ENCODE assay signal across 25 cellular contexts in the genomic region with DNA sequence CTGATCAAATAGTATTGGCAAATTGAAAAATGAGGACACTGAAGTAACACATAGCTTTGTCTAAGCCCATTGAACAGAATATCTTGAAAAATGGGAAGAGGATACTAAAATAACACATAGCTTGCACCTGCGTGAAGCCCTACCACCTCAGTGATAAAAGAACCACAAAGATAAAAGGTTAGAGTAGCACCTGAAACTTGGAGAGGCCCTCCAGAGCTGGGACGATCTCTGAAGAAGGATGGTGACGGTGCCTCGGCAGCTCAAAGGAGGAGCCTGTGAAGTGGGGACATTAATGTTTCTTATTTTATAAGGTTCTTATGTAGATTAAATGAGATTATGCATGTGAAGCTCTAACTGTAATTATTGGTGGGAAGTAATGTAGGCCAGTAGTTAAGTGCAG.
"Had no signal": no experiment of that assay in that cellular context is flagged by ENCODE, and none has a peak within 500 bp of the region (broad histone marks: within the 10 kb centered on the region; RNA-seq: fewer than 3 reads in every experiment).

No MANE protein-coding gene starts in this region.

- DNase-seq: dermis blood vessel endothelial cell; dorsolateral prefrontal cortex; effector CD4-positive, alpha-beta T cell; effector memory CD4-positive, alpha-beta T cell; erythroblast; esophagus squamous epithelium; foreskin fibroblast; foreskin melanocyte; gastrocnemius medialis; glutamatergic neuron; head of caudate nucleus; heart right ventricle; hippocampal formation; left cardiac atrium; left lung; left ventricle myocardium superior; lower lobe of right lung; mesenchymal stem cell; mucosa of descending colon; naive B cell; naive thymus-derived CD8-positive, alpha-beta T cell had no signal

- H3K36me3 ChIP-seq: esophagus squamous epithelium, gastrocnemius medialis, heart right ventricle, left lung, lower lobe of right lung had no signal

- H3K27me3 ChIP-seq: dorsolateral prefrontal cortex, esophagus squamous epithelium, gastrocnemius medialis, heart right ventricle, left lung had no signal

- H3K4me1 ChIP-seq: esophagus squamous epithelium, gastrocnemius medialis, heart right ventricle, left lung, lower lobe of right lung had no signal

- H3K9me3 ChIP-seq: esophagus squamous epithelium, gastrocnemius medialis, heart right ventricle, left lung, lower lobe of right lung, mucosa of descending colon had no signal

- ATAC-seq: esophagus mucosa; gastrocnemius medialis; heart right ventricle; left cardiac atrium; left lung; left ventricle myocardium superior; lower lobe of right lung; mucosa of descending colon; naive thymus-derived CD8-positive, alpha-beta T cell had no signal

- H3K27ac Mint-ChIP-seq: mesothelial cell of epicardium, naive B cell had no signal

- H3K36me3 Mint-ChIP-seq: mesothelial cell of epicardium; naive B cell; naive thymus-derived CD8-positive, alpha-beta T cell had no signal

- H3K27me3 Mint-ChIP-seq: naive thymus-derived CD8-positive, alpha-beta T cell had no signal

- H3K4me3 Mint-ChIP-seq: mesothelial cell of epicardium; naive B cell; naive thymus-derived CD8-positive, alpha-beta T cell had no signal

- H3K27ac ChIP-seq: coronary artery, dorsolateral prefrontal cortex, epithelial cell of prostate, esophagus squamous epithelium, gastrocnemius medialis, heart right ventricle, left lung, lower lobe of right lung had no signal

- H3K4me3 ChIP-seq: coronary artery, dorsolateral prefrontal cortex, esophagus squamous epithelium, gastrocnemius medialis, heart right ventricle, left lung, lower lobe of right lung, mucosa of descending colon had no signal

- H3K4me1 Mint-ChIP-seq: naive thymus-derived CD8-positive, alpha-beta T cell had no signal

- H3K9me3 Mint-ChIP-seq: naive B cell had no signal
